ENCODE assay signal across 8 cellular contexts in the genomic region with DNA sequence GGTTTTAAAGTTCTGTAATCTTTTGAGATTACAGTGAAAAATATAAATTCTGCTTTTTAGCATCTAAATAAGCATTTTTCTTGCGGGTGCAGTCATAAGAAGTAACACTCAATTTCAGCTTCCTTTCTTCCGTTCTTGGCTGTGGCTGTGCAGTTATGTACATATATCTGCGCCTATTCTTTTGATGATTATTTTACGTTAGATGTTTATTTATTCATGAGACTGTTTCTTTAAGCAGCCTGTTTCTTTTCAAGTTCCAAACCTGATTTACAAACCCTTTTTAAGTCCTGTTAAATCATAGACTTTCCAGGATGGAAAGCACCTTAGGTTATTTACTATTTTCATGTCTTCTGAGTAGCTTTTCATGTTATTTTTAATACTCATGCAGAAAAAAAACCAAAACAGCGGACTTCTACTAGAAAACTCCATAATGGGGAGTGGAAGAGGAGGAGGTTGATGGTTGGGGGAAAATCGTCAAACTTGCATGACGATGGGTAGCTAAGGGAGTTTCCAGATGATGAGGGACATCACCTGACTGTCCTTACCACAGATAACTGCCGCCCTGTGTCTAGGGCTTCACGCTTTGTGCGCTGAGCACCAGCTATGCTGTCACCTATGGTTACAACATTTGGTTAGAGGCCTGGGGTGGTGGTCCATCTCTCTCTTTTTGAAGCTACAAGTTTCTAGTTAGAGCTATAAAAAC. TPM values are rescaled to one million over a fixed set of nuclear protein-coding genes. Genes with fewer than 3 reads are reported as not detected.
DNase-seq lines count a peak whose midpoint lies in the region; ATAC-seq and TF ChIP-seq lines count a peak whose summit lies in the region.

No MANE protein-coding gene starts in this region.

- no peak overlapping the region for H3K27ac ChIP-seq in neural progenitor cell

- peaks cover 14% of the 10 kb centered on the region for H4K20me1 ChIP-seq in neural progenitor cell (ENCODE audit: low read depth)

- H3K79me2 ChIP-seq in neural progenitor cell (ENCODE audit: low read depth) = peaks cover 66% of the 10 kb centered on the region

- peaks cover 43% of the 10 kb centered on the region for H3K4me1 Mint-ChIP-seq in activated CD4-positive, alpha-beta T cell treated with anti-CD3 and anti-CD28 coated beads, Interleukin-2, amount 10 ng/mL, durations not matched to agents 24 days and 14 days
- H3K4me1 Mint-ChIP-seq in natural killer cell treated with Interleukin-12 subunit alpha and Interleukin-12 subunit beta and Interleukin-15 and Interleukin-18, amount 100 ng/mL, for 72 hours (ENCODE audit: low read depth in 2 of 2) = peaks cover 33 to 36% of the 10 kb centered on the region in 2 donors
- H3K4me1 Mint-ChIP-seq in CD14-positive monocyte (peaks cover 42% of the 10 kb centered on the region), neural progenitor cell (peaks cover 20% of the 10 kb centered on the region)

- H3K9ac ChIP-seq in neural progenitor cell = no peak overlapping the region

- peaks cover 17% of the 10 kb centered on the region for H3K36me3 Mint-ChIP-seq in activated CD4-positive, alpha-beta T cell treated with anti-CD3 and anti-CD28 coated beads, Interleukin-2, amount 10 ng/mL, durations not matched to agents 24 days and 14 days (ENCODE audit: low read depth)
- H3K36me3 Mint-ChIP-seq in natural killer cell treated with Interleukin-12 subunit alpha and Interleukin-12 subunit beta and Interleukin-15 and Interleukin-18, amount 100 ng/mL, for 72 hours = peaks cover 17% of the 10 kb centered on the region
- H3K36me3 Mint-ChIP-seq in CD14-positive monocyte (peaks cover 1 to 2% of the 10 kb centered on the region in 2 donors), neural progenitor cell (peaks cover 8% of the 10 kb centered on the region)

- no peaks in the 10 kb centered on the region for H3K36me3 ChIP-seq in neural progenitor cell

- peaks cover 7% of the 10 kb centered on the region for H3K4me1 ChIP-seq in neural progenitor cell

- H3K4me3 ChIP-seq in foreskin fibroblast (ENCODE audit: low read depth in 1 of 2, low read length in 2 of 2) (no peak overlapping the region), neural progenitor cell (no peak overlapping the region)

- no peaks in the 10 kb centered on the region for H3K27me3 Mint-ChIP-seq in activated CD4-positive, alpha-beta T cell treated with anti-CD3 and anti-CD28 coated beads, Interleukin-2, amount 10 ng/mL, durations not matched to agents 24 days and 14 days
- H3K27me3 Mint-ChIP-seq in natural killer cell treated with Interleukin-12 subunit alpha and Interleukin-12 subunit beta and Interleukin-15 and Interleukin-18, amount 100 ng/mL, for 72 hours = no peaks in the 10 kb centered on the region
- H3K27me3 Mint-ChIP-seq in CD14-positive monocyte (ENCODE audit: low read depth in 3 of 3) = peaks cover 0 to 3% (median 1%) of the 10 kb centered on the region in 3 donors
- peaks cover 7% of the 10 kb centered on the region for H3K27me3 Mint-ChIP-seq in neural progenitor cell (ENCODE audit: insufficient read depth, low read depth)

- no peak overlapping the region for H2AFZ ChIP-seq in neural progenitor cell (replicated peaks)

- no peaks in the 10 kb centered on the region for H3F3A ChIP-seq in neural progenitor cell (ENCODE audit: low read depth)

- peaks cover 4% of the 10 kb centered on the region for H3K9me3 Mint-ChIP-seq in activated CD4-positive, alpha-beta T cell treated with anti-CD3 and anti-CD28 coated beads, Interleukin-2, amount 10 ng/mL, durations not matched to agents 24 days and 14 days
- H3K9me3 Mint-ChIP-seq in natural killer cell treated with Interleukin-12 subunit alpha and Interleukin-12 subunit beta and Interleukin-15 and Interleukin-18, amount 100 ng/mL, for 72 hours = peaks cover 3% of the 10 kb centered on the region
- H3K9me3 Mint-ChIP-seq in CD14-positive monocyte (peaks cover 3 to 7% (median 4%) of the 10 kb centered on the region in 7 donors), neural progenitor cell (peaks cover 19% of the 10 kb centered on the region)

- TF ChIP-seq CTCF in foreskin fibroblast (IDR thresholded peaks at IDR 0.05; ENCODE audit: low read depth, low read length) = no peak
- no peak for TF ChIP-seq CTCF in CD14-positive monocyte (IDR thresholded peaks at IDR 0.05)
- TF ChIP-seq CTCF in neural progenitor cell (IDR thresholded peaks at IDR 0.05) = no peak

- no peak overlapping the region for H3K4me2 ChIP-seq in neural progenitor cell

- peak; percentile 83 for DNase-seq in activated CD4-positive, alpha-beta T cell treated with anti-CD3 and anti-CD28 coated beads, Interleukin-2, amount 10 ng/mL, durations not matched to agents 24 days and 14 days
- DNase-seq in natural killer cell treated with Interleukin-12 subunit alpha and Interleukin-12 subunit beta and Interleukin-15 and Interleukin-18, amount 100 ng/mL, for 72 hours (ENCODE audit: low spot score) = no peak
- DNase-seq in foreskin fibroblast = no peak
- no peak for DNase-seq in NCI-H2107 treated with DMSO at 0.1 percent for 48 hours (lab: John Stamatoyannopoulos, UW; ENCODE audit: unreplicated experiment)
- DNase-seq in CD14-positive monocyte (ENCODE audit: low spot score) = no peak
- DNase-seq in neural progenitor cell (ENCODE audit: low spot score) = no peak

- no peaks in the 10 kb centered on the region for H3K9me3 ChIP-seq in neural progenitor cell (ENCODE audit: low read depth)

- H3K27me3 ChIP-seq in neural progenitor cell = peaks cover 24% of the 10 kb centered on the region

- H3K4me3 Mint-ChIP-seq in activated CD4-positive, alpha-beta T cell treated with anti-CD3 and anti-CD28 coated beads, Interleukin-2, amount 10 ng/mL, durations not matched to agents 24 days and 14 days = peak overlapping the region; percentile 52
- peak overlapping the region; percentile 98 for H3K4me3 Mint-ChIP-seq in natural killer cell treated with Interleukin-12 subunit alpha and Interleukin-12 subunit beta and Interleukin-15 and Interleukin-18, amount 100 ng/mL, for 72 hours
- H3K4me3 Mint-ChIP-seq in CD14-positive monocyte (no peak overlapping the region), neural progenitor cell (no peak overlapping the region)

- H3K27ac Mint-ChIP-seq in activated CD4-positive, alpha-beta T cell treated with anti-CD3 and anti-CD28 coated beads, Interleukin-2, amount 10 ng/mL, durations not matched to agents 24 days and 14 days = peak overlapping the region; percentile 84
- peak overlapping the region; percentile 83 to 95 for H3K27ac Mint-ChIP-seq in natural killer cell treated with Interleukin-12 subunit alpha and Interleukin-12 subunit beta and Interleukin-15 and Interleukin-18, amount 100 ng/mL, for 72 hours
- H3K27ac Mint-ChIP-seq in CD14-positive monocyte (peak overlapping the region in 1 of 7 donors; percentile 71), neural progenitor cell (no peak overlapping the region)

- ATAC-seq in GM18508 (IDR thresholded peaks at IDR 0.05; ENCODE audit: insufficient read depth, unreplicated experiment) (peak; percentile 70), HG02885 (IDR thresholded peaks at IDR 0.05; ENCODE audit: poor library complexity, unreplicated experiment) (peak; percentile 70)
- ATAC-seq in natural killer cell treated with Interleukin-12 subunit alpha and Interleukin-12 subunit beta and Interleukin-15 and Interleukin-18, amount 100 ng/mL, for 72 hours = peak; percentile 83 to 88

- intact Hi-C loops in activated CD4-positive, alpha-beta T cell treated with anti-CD3 and anti-CD28 coated beads, Interleukin-2, amount 10 ng/mL, durations not matched to agents 24 days and 14 days (cut with micrococcal nuclease) = no loop called here
- intact Hi-C loops in CD14-positive monocyte (cut with micrococcal nuclease) = loop anchor here in 1 of 2 donors (5.0 kb wide), 1 partner anchor 45 kb away; no protein-coding TSS in a partner anchor

RNA-seq across cellular contexts. Expression of gene PRDM2, which starts 2.6 kb away (rescaled TPM):
- total RNA-seq in activated CD4-positive, alpha-beta T cell treated with anti-CD3 and anti-CD28 coated beads, Interleukin-2, amount 10 ng/mL, durations not matched to agents 24 days and 14 days = 44.5 and 45.9 TPM in 2 replicates
- total RNA-seq in natural killer cell treated with Interleukin-12 subunit alpha and Interleukin-12 subunit beta and Interleukin-15 and Interleukin-18, amount 100 ng/mL, for 72 hours = 10 to 100 TPM; 80.1 to 91.3 TPM
- 1 to 10 TPM; 4.1 to 7.6 TPM for polyA plus RNA-seq in CD14-positive monocyte
- 17.9 and 22.0 TPM in 2 replicates for total RNA-seq in neural progenitor cell (ENCODE audit: low replicate concordance)

Comparison
In these comparisons a context has a peak if more than half of its experiments do, and no peak if none do; other contexts are left out.
1. H3K4me3 Mint-ChIP-seq: peak in activated CD4-positive, alpha-beta T cell treated with anti-CD3 and anti-CD28 coated beads, Interleukin-2, amount 10 ng/mL, durations not matched to agents 24 days and 14 days (single experiment) and natural killer cell treated with Interleukin-12 subunit alpha and Interleukin-12 subunit beta and Interleukin-15 and Interleukin-18, amount 100 ng/mL, for 72 hours (single experiment); none in CD14-positive monocyte (0 of 2) and neural progenitor cell (single experiment).
2. Peak in every context shown above with its lines, with median percentiles within 50 percentile points of each other: ATAC-seq.